ENCODE assay signal across 17 cellular contexts in genomic region chr2:119472749-119473148, GRCh38. TPM values are rescaled to one million over a fixed set of nuclear protein-coding genes. Genes with fewer than 3 reads are reported as not detected.
DNase-seq lines count a peak whose midpoint lies in the region; ATAC-seq and TF ChIP-seq lines count a peak whose summit lies in the region.
"Had no signal": no experiment of that assay in that cellular context is flagged by ENCODE, and none has a peak within 500 bp of the region (broad histone marks: within the 10 kb centered on the region; RNA-seq: fewer than 3 reads in every experiment).

No MANE protein-coding gene starts in this region.

- no peak overlapping the region for H3K27ac Mint-ChIP-seq in effector memory CD8-positive, alpha-beta T cell
- H3K27ac Mint-ChIP-seq: CD4-positive, CD25-positive, alpha-beta regulatory T cell; CD8-positive, alpha-beta memory T cell had no signal

- no peak for TF ChIP-seq EP300 in sigmoid colon (IDR thresholded peaks at IDR 0.05)

- H3K9me3 ChIP-seq in HEK293 (ENCODE audit: control insufficient read depth, insufficient read depth, low read depth, low read length) (no peaks in the 10 kb centered on the region), sigmoid colon (no peaks in the 10 kb centered on the region)
- H3K9me3 ChIP-seq: BE2C, Caco-2 had no signal

- peak; percentile 21 for DNase-seq in COLO668 (lab: John Stamatoyannopoulos, UW; ENCODE audit: unreplicated experiment)
- peak; percentile 12 for DNase-seq in mesenteric fat pad (ENCODE audit: low spot score)
- peak; percentile 33 for DNase-seq in sigmoid colon
- no peak for DNase-seq in effector memory CD8-positive, alpha-beta T cell
- no peak for DNase-seq in left lobe of liver (ENCODE audit: low spot score)
- DNase-seq: ACHN; BE2C; C1 segment of cervical spinal cord; Caco-2; CD4-positive, CD25-positive, alpha-beta regulatory T cell; CD8-positive, alpha-beta memory T cell; DMS79 treated with DMSO at 0.1 percent for 48 hours; GF-D8; GOT3; H7 had no signal

- CTCF ChIA-PET in HEK293 (lab: Yijun Ruan, JAX): interaction anchor here (1.1 kb wide), 1 partner anchor 56 kb away, joined by 3 read pairs; no protein-coding TSS in a partner anchor

- H3K36me3 Mint-ChIP-seq in effector memory CD8-positive, alpha-beta T cell (ENCODE audit: insufficient read depth): no peaks in the 10 kb centered on the region
- H3K36me3 Mint-ChIP-seq: CD4-positive, CD25-positive, alpha-beta regulatory T cell; CD8-positive, alpha-beta memory T cell had no signal

- TF ChIP-seq CTCF in HEK293 (tag by site-specific recombination; IDR thresholded peaks at IDR 0.05): no peak
- no peak for TF ChIP-seq CTCF in sigmoid colon (IDR thresholded peaks at IDR 0.05)

- POLR2A ChIA-PET in HEK293 (lab: Yijun Ruan, JAX): no interaction called here

- H3K27me3 ChIP-seq in sigmoid colon: peaks cover 0 to 9% (median 0%) of the 10 kb centered on the region in 3 donors
- H3K27me3 ChIP-seq: BE2C had no signal

- no peak overlapping the region for H3K27ac ChIP-seq in HEK293 (ENCODE audit: extremely low read depth, low read depth, low read length)
- no peak overlapping the region for H3K27ac ChIP-seq in sigmoid colon

- H3K9me3 Mint-ChIP-seq in effector memory CD8-positive, alpha-beta T cell: no peaks in the 10 kb centered on the region
- H3K9me3 Mint-ChIP-seq: CD8-positive, alpha-beta memory T cell had no signal

- peaks cover 16 to 64% of the 10 kb centered on the region in 2 donors for H3K27me3 Mint-ChIP-seq in effector memory CD8-positive, alpha-beta T cell

- intact Hi-C loops in sigmoid colon (cut with DNase I): no loop called here

- no peaks in the 10 kb centered on the region for H3K36me3 ChIP-seq in HEK293 (ENCODE audit: control insufficient read depth in 2 of 2, insufficient read depth in 1 of 2, low read length in 2 of 2)
- no peaks in the 10 kb centered on the region for H3K36me3 ChIP-seq in sigmoid colon
- H3K36me3 ChIP-seq: BE2C had no signal

- H3K4me1 ChIP-seq in HEK293 (ENCODE audit: control insufficient read depth, insufficient read depth, low read length): peaks cover 4% of the 10 kb centered on the region; the same call in 1 of the 2 replicates
- H3K4me1 ChIP-seq in sigmoid colon: peaks cover 0 to 5% (median 0%) of the 10 kb centered on the region in 4 donors
- H3K4me1 ChIP-seq: BE2C had no signal

- no peak for ATAC-seq in effector memory CD8-positive, alpha-beta T cell (replicated peaks)
- no peak for ATAC-seq in left lobe of liver
- ATAC-seq: HCT116 had no signal

- H3K4me3 ChIP-seq in HEK293 (ENCODE audit: low read depth, low read length): no peak overlapping the region
- H3K4me3 ChIP-seq in sigmoid colon: no peak overlapping the region

- WGBS in sigmoid colon, 2 donors: 63 to 82% methylated on average over 8 of the region's 8 CpGs

- no peak overlapping the region for H3K4me3 Mint-ChIP-seq in effector memory CD8-positive, alpha-beta T cell
- H3K4me3 Mint-ChIP-seq: CD4-positive, CD25-positive, alpha-beta regulatory T cell; CD8-positive, alpha-beta memory T cell had no signal

- TF ChIP-seq POLR2A in sigmoid colon (IDR thresholded peaks at IDR 0.05): no peak

- H3K4me1 Mint-ChIP-seq in effector memory CD8-positive, alpha-beta T cell (ENCODE audit: low read depth in 2 of 2): no peaks in the 10 kb centered on the region
- H3K4me1 Mint-ChIP-seq: CD4-positive, CD25-positive, alpha-beta regulatory T cell; CD8-positive, alpha-beta memory T cell had no signal

TF ChIP-seq in HEK293, 187 proteins besides CTCF, POLR2A, EP300 and RAD21:
- 0 out of 2 replicates have a peak, but pooled peaks have one; percentile 9 for TF ChIP-seq KLF1 (tag by site-specific recombination; IDR thresholded peaks at IDR 0.05)
- no peak for TF ChIP-seq ZNF221 (tag by site-specific recombination; IDR thresholded peaks at IDR 0.05; ENCODE audit: borderline replicate concordance)

RNA-seq across cellular contexts. Expression of gene TMEM37, which starts 41.1 kb away (rescaled TPM):
- total RNA-seq in mesenteric fat pad: 56.4 TPM
- 1 to 10 TPM in 3 of 4 donors, under 1 TPM in 1; 0.55 to 6.1 (median 2.6) TPM for total RNA-seq in sigmoid colon
- polyA plus RNA-seq in sigmoid colon: 10 to 100 TPM; 45.0 to 96.9 (median 69.7) TPM
- 85.7 TPM for total RNA-seq in left lobe of liver
- total RNA-seq: CD4-positive, CD25-positive, alpha-beta regulatory T cell; CD8-positive, alpha-beta memory T cell had no signal
- polyA plus RNA-seq: CD8-positive, alpha-beta memory T cell had no signal

RNA-seq across cellular contexts. Expression of gene SCTR, which starts 51.5 kb away (rescaled TPM):
- not detected for total RNA-seq in mesenteric fat pad
- not detected for total RNA-seq in sigmoid colon
- under 1 TPM in 1 of 3 donors, not detected in 2; 0.16 TPM for polyA plus RNA-seq in sigmoid colon
- total RNA-seq in left lobe of liver: 0.10 TPM
- total RNA-seq: Caco-2; CD4-positive, CD25-positive, alpha-beta regulatory T cell; CD8-positive, alpha-beta memory T cell; H7 had no signal
- polyA plus RNA-seq: CD4-positive, CD25-positive, alpha-beta regulatory T cell; CD8-positive, alpha-beta memory T cell had no signal

Comparison
In these comparisons a context has a peak if more than half of its experiments do, and no peak if none do; other contexts are left out.
1. DNase-seq: peak in COLO668 (single experiment), mesenteric fat pad (single experiment) and sigmoid colon (single experiment); none in effector memory CD8-positive, alpha-beta T cell (0 of 3) and left lobe of liver (single experiment).